In the genomic region with DNA sequence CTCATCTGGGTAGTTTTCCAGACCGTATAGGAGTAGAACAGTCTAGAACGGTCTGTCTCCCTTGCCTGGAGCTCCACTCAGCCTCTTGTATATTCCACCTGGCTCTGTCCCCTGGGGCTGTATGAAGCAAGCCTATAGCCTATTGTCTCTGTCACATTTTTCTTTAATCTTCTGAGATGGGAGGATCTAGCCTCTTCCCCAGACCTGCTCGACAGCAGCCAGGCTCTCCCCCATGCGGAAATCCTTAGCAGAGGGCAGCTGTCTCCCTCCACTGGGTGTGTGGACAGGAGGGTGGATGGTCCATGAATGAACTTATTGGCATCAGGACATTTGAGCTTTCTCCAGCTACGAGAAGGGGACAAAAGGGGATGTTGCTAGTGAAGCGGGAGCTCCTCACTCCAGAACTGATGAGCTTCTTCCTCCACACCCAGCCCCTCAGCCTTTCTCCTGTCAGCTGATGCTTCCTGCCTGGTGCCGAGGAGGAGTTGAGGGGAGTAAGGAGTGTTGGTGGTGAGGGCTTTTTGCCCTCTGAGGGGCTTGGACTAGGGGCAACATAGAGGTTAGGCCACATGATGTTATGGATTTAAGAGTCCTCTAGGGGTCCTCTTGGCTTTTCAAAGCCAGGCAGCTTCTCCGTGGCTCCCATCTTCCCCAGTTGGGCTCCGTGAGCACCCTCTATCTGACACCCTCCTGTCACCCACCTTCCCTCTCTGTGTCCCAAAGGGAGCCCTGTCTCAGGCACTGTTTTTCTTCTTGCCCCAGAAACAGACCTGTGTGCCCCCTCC, we compare ENCODE assay signal across 1 cellular context.
TF ChIP-seq lines count a peak whose summit lies in the region.

No MANE protein-coding gene starts in this region.

TF ChIP-seq in IMR-90, 13 proteins besides CTCF, POLR2A, EP300 and RAD21:
- TF ChIP-seq, protein P1, sequence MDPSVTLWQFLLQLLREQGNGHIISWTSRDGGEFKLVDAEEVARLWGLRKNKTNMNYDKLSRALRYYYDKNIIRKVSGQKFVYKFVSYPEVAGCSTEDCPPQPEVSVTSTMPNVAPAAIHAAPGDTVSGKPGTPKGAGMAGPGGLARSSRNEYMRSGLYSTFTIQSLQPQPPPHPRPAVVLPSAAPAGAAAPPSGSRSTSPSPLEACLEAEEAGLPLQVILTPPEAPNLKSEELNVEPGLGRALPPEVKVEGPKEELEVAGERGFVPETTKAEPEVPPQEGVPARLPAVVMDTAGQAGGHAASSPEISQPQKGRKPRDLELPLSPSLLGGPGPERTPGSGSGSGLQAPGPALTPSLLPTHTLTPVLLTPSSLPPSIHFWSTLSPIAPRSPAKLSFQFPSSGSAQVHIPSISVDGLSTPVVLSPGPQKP (IDR thresholded peaks at IDR 0.05; ENCODE audit: borderline replicate concordance, low read depth, low read length) = no peak
- TF ChIP-seq SMC3 (IDR thresholded peaks at IDR 0.05; ENCODE audit: low read depth, low read length) (no peak; the same call in 1 of the 2 replicates), MXI1 (IDR thresholded peaks at IDR 0.05; ENCODE audit: borderline replicate concordance, low read depth, low read length) (no peak), CEBPB (IDR thresholded peaks at IDR 0.05; ENCODE audit: low read depth, low read length) (no peak), BHLHE40 (IDR thresholded peaks at IDR 0.05; ENCODE audit: low read depth, low read length) (no peak), MAZ (IDR thresholded peaks at IDR 0.05; ENCODE audit: borderline replicate concordance, low read depth, low read length) (no peak), NFE2L2 (IDR thresholded peaks at IDR 0.05; ENCODE audit: low read depth, low read length) (no peak), RCOR1 (IDR thresholded peaks at IDR 0.05; ENCODE audit: insufficient replicate concordance, low read length) (no peak), CHD1 (IDR thresholded peaks at IDR 0.05; ENCODE audit: low read depth, low read length) (no peak), MAFK (IDR thresholded peaks at IDR 0.05; ENCODE audit: low read depth, low read length) (no peak)
